ENCODE assay signal across 27 cellular contexts in genomic region chr14:31766315-31766892, GRCh38.
"Had no signal": no experiment of that assay in that cellular context is flagged by ENCODE, and none has a peak within 500 bp of the region (broad histone marks: within the 10 kb centered on the region; RNA-seq: fewer than 3 reads in every experiment).

No MANE protein-coding gene starts in this region.

- H3K27me3 ChIP-seq: colonic mucosa, dorsolateral prefrontal cortex, esophagus muscularis mucosa, esophagus squamous epithelium, foreskin keratinocyte, gastrocnemius medialis, gastroesophageal sphincter, heart left ventricle, heart right ventricle had no signal

- ATAC-seq: effector memory CD8-positive, alpha-beta T cell; esophagus mucosa; foreskin keratinocyte; gastrocnemius medialis; gastroesophageal sphincter; heart left ventricle; heart right ventricle had no signal

- H3K36me3 ChIP-seq: colonic mucosa, esophagus muscularis mucosa, esophagus squamous epithelium, gastrocnemius medialis, gastroesophageal sphincter, heart left ventricle, heart right ventricle had no signal

- H3K9me3 ChIP-seq: colonic mucosa, esophagus muscularis mucosa, esophagus squamous epithelium, gastrocnemius medialis, gastroesophageal sphincter, heart left ventricle, heart right ventricle had no signal

- H3K27ac ChIP-seq: colonic mucosa, coronary artery, dorsolateral prefrontal cortex, epithelial cell of prostate, esophagus muscularis mucosa, esophagus squamous epithelium, foreskin keratinocyte, gastrocnemius medialis, gastroesophageal sphincter, heart left ventricle, heart right ventricle had no signal

- H3K4me3 ChIP-seq: colonic mucosa, coronary artery, dorsolateral prefrontal cortex, esophagus muscularis mucosa, esophagus squamous epithelium, gastrocnemius medialis, gastroesophageal sphincter, heart left ventricle, heart right ventricle had no signal

- FAIRE-seq: endometrium, endothelial cell of umbilical vein, frontal cortex had no signal

- H3K4me1 ChIP-seq: colonic mucosa, esophagus muscularis mucosa, esophagus squamous epithelium, foreskin keratinocyte, gastrocnemius medialis, gastroesophageal sphincter had no signal

- DNase-seq: colonic mucosa; cortex of kidney; dermis blood vessel endothelial cell; dorsolateral prefrontal cortex; effector CD4-positive, alpha-beta T cell; effector CD8-positive, alpha-beta T cell; effector memory CD4-positive, alpha-beta T cell; effector memory CD8-positive, alpha-beta T cell; endodermal cell; erythroblast; esophagus squamous epithelium; foreskin fibroblast; foreskin keratinocyte; foreskin melanocyte; gastrocnemius medialis; glutamatergic neuron; head of caudate nucleus; heart left ventricle; heart right ventricle had no signal
